ENCODE assay signal across 16 cellular contexts in the genomic region with DNA sequence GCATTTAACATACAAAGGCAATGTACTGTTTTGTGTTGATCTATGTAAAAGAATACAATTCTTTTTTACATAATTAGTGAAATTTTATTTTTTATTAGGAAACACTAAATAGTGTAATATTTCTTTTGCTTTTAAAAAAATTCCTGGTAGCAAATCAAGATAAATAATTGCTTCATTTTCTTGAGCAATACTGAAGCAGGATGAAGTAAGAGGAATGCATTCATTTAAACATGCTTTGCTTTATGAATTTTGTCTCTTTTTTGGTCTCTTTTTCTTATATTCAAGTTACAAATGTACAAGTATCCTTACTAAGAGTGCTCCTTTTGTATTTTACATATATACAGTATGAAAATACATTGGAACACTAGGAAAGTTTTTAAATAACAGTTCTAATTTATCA.
DNase-seq lines count a peak whose midpoint lies in the region; ATAC-seq and TF ChIP-seq lines count a peak whose summit lies in the region.
"Had no signal": no experiment of that assay in that cellular context is flagged by ENCODE, and none has a peak within 500 bp of the region (broad histone marks: within the 10 kb centered on the region; RNA-seq: fewer than 3 reads in every experiment).

No MANE protein-coding gene starts in this region.

- peak overlapping the region; percentile 24 for H3K9ac ChIP-seq in SK-N-MC (ENCODE audit: insufficient read length)
- no peak overlapping the region for H3K9ac ChIP-seq in mammary epithelial cell (ENCODE audit: insufficient read depth, low read length)
- H3K9ac ChIP-seq: BLaER1 had no signal

- TF ChIP-seq CTCF in fibroblast of mammary gland (conservative IDR thresholded peaks at IDR 0.05; ENCODE audit: control insufficient read depth, insufficient read depth, low read depth, low read length) (no peak), osteoblast (IDR thresholded peaks at IDR 0.05; ENCODE audit: extremely low read depth, low read depth, low read length) (no peak), mammary epithelial cell (conservative IDR thresholded peaks at IDR 0.05 in 1 of 2, IDR thresholded peaks at IDR 0.05 in 1 of 2; ENCODE audit: extremely low read depth in 1 of 2, insufficient read depth in 1 of 2, low read depth in 1 of 2, low read length in 2 of 2) (no peak)

- no peak for ATAC-seq in GM21423 (IDR thresholded peaks at IDR 0.05; ENCODE audit: unreplicated experiment)
- no peak for ATAC-seq in GM19324 (IDR thresholded peaks at IDR 0.05; ENCODE audit: low FRiP score, unreplicated experiment)

- CTCF ChIA-PET in mammary epithelial cell (lab: Charles Lee; ENCODE audit: low non-redundant PET) = no interaction called here

- H3K27me3 ChIP-seq in osteoblast (ENCODE audit: insufficient read depth, low read length) (no peaks in the 10 kb centered on the region), mammary epithelial cell (ENCODE audit: insufficient read depth, low read length) (no peaks in the 10 kb centered on the region)
- H3K27me3 ChIP-seq: BLaER1 had no signal

- H3K79me2 ChIP-seq in osteoblast (ENCODE audit: insufficient read depth, low read length) = no peaks in the 10 kb centered on the region
- H3K79me2 ChIP-seq in mammary epithelial cell (ENCODE audit: insufficient read depth, low read length) = no peaks in the 10 kb centered on the region

- H3K27ac ChIP-seq in SK-N-MC = no peak overlapping the region
- peak overlapping the region; percentile 42 for H3K27ac ChIP-seq in osteoblast (ENCODE audit: low read depth, low read length)
- H3K27ac ChIP-seq in mammary epithelial cell (ENCODE audit: insufficient read depth, low read depth, low read length) = no peak overlapping the region
- H3K27ac ChIP-seq: BLaER1 had no signal

- H3K36me3 ChIP-seq in SK-N-MC (ENCODE audit: insufficient read depth, low read length) (no peaks in the 10 kb centered on the region), osteoblast (ENCODE audit: insufficient read depth, low read length) (peaks cover 37% of the 10 kb centered on the region), mammary epithelial cell (ENCODE audit: insufficient read depth, low read length) (peaks cover 3% of the 10 kb centered on the region)
- H3K36me3 ChIP-seq: BLaER1 had no signal

- DNase-seq in SK-N-MC (ENCODE audit: low read depth, low spot score) (no peak), fibroblast of mammary gland (ENCODE audit: low read depth) (peak; percentile 38), osteoblast (ENCODE audit: insufficient read length, low spot score, missing footprints) (no peak), mammary epithelial cell (no peak), HPDE6-E6E7 (ENCODE audit: extremely low spot score) (no peak)
- DNase-seq: CD8-positive, alpha-beta memory T cell; DND-41; H9; MV-4-11; NCI-H1417 treated with DMSO at 0.1 percent for 48 hours; NCI-H2029 treated with DMSO at 0.1 percent for 48 hours; NCI-H510A; SIG-M5 had no signal

- in situ Hi-C loops in mammary epithelial cell (cut with MboI; ENCODE audit: low sequenced_read_pairs in 2 of 2) = no loop called here

- H3K4me2 ChIP-seq in osteoblast (ENCODE audit: insufficient read depth, low read length) (no peak overlapping the region), mammary epithelial cell (ENCODE audit: insufficient read depth, low read depth, low read length) (no peak overlapping the region)
- H3K4me2 ChIP-seq: BLaER1 had no signal

- intact Hi-C loops in mammary epithelial cell (cut with micrococcal nuclease) = loop anchor here (5.0 kb wide), 1 partner anchor 143 kb away; a partner anchor contains a TSS

- H3K9me3 ChIP-seq in SK-N-MC (ENCODE audit: low read depth, low read length) (no peaks in the 10 kb centered on the region), osteoblast (ENCODE audit: low read depth, low read length) (no peaks in the 10 kb centered on the region), mammary epithelial cell (replicated peaks; ENCODE audit: insufficient read depth, low read length) (no peaks in the 10 kb centered on the region)
- H3K9me3 ChIP-seq: BLaER1 had no signal

- no peak overlapping the region for H3K4me3 ChIP-seq in SK-N-MC
- no peak overlapping the region for H3K4me3 ChIP-seq in fibroblast of mammary gland (ENCODE audit: control insufficient read depth, low read depth, low read length)
- no peak overlapping the region for H3K4me3 ChIP-seq in osteoblast (ENCODE audit: insufficient read depth, low read length)
- H3K4me3 ChIP-seq in mammary epithelial cell (replicated peaks in 1 of 3; ENCODE audit: insufficient read depth in 1 of 3, low read depth in 2 of 3, low read length in 3 of 3) = no peak overlapping the region
- H3K4me3 ChIP-seq: BLaER1 had no signal

- dilution Hi-C loops in mammary epithelial cell (cut with HindIII; ENCODE audit: low sequenced_read_pairs) = no loop called here

- H2AFZ ChIP-seq in osteoblast (ENCODE audit: low read length) = no peak overlapping the region
- no peak overlapping the region for H2AFZ ChIP-seq in mammary epithelial cell (ENCODE audit: low read depth, low read length)

- H4K20me1 ChIP-seq in osteoblast (ENCODE audit: insufficient read depth, low read length) (no peaks in the 10 kb centered on the region), mammary epithelial cell (ENCODE audit: insufficient read depth, low read length) (no peaks in the 10 kb centered on the region)
- H4K20me1 ChIP-seq: BLaER1 had no signal

- BruUV-seq in mammary epithelial cell (replicated peaks; lab: Mats Ljungman, UMichigan) = no TSS peak

- H3K4me1 ChIP-seq in osteoblast (ENCODE audit: insufficient read depth, low read length) = peaks cover 44% of the 10 kb centered on the region
- H3K4me1 ChIP-seq in mammary epithelial cell (ENCODE audit: insufficient read depth, low read length) = peaks cover 32% of the 10 kb centered on the region
- H3K4me1 ChIP-seq: BLaER1 had no signal
